Comparison of ENCODE assay signal across 1 cellular context in genomic region chr12:57150400-57150799, GRCh38.
TF ChIP-seq lines count a peak whose summit lies in the region.

No MANE protein-coding gene starts in this region.

TF ChIP-seq in H1, 55 proteins besides CTCF, POLR2A, EP300 and RAD21:
- no peak for TF ChIP-seq BRCA1 (IDR thresholded peaks at IDR 0.05; ENCODE audit: low read depth, low read length)
- peak; percentile 56 for TF ChIP-seq POLR2AphosphoS5 (IDR thresholded peaks at IDR 0.05; ENCODE audit: low read depth, low read length)
- no peak for TF ChIP-seq ZNF274 (IDR thresholded peaks at IDR 0.05; ENCODE audit: borderline replicate concordance, extremely low read depth, low read length)
- no peak for TF ChIP-seq GTF2F1 (IDR thresholded peaks at IDR 0.05; ENCODE audit: borderline replicate concordance, low read depth, low read length)
- no peak for TF ChIP-seq CHD7 (IDR thresholded peaks at IDR 0.05; ENCODE audit: insufficient replicate concordance, low read length)
- no peak for TF ChIP-seq RFX5 (IDR thresholded peaks at IDR 0.05; ENCODE audit: borderline replicate concordance, low read depth, low read length)
- TF ChIP-seq GABPA (IDR thresholded peaks at IDR 0.05; ENCODE audit: borderline replicate concordance, insufficient read depth, low read length) = no peak
- no peak for TF ChIP-seq POU5F1 (IDR thresholded peaks at IDR 0.05; ENCODE audit: low read depth, low read length)
- TF ChIP-seq CBX5 (IDR thresholded peaks at IDR 0.05; ENCODE audit: low read depth, low read length) = no peak
